ENCODE assay signal across 8 cellular contexts in genomic region chr13:76879211-76879875, GRCh38. TPM values are rescaled to one million over a fixed set of nuclear protein-coding genes. Genes with fewer than 3 reads are reported as not detected.
DNase-seq lines count a peak whose midpoint lies in the region; ATAC-seq and TF ChIP-seq lines count a peak whose summit lies in the region.

No MANE protein-coding gene starts in this region.

- H3K4me1 ChIP-seq in gastroesophageal sphincter (peaks cover 0 to 56% (median 0%) of the 10 kb centered on the region in 3 donors), gastrocnemius medialis (peaks cover 0 to 8% of the 10 kb centered on the region in 2 donors)

- peak; percentile 93 for ATAC-seq in gastroesophageal sphincter
- peak; percentile 84 to 88 for ATAC-seq in gastrocnemius medialis

- in situ Hi-C loops in gastrocnemius medialis (cut with MboI; ENCODE audit: low sequenced_read_pairs in 4 of 4): no loop called here

- no peak for TF ChIP-seq EP300 in gastroesophageal sphincter (IDR thresholded peaks at IDR 0.05)

- peak overlapping the region; percentile 9 for H3K4me3 ChIP-seq in NB4 (ENCODE audit: low read depth, low read length)
- no peak overlapping the region for H3K4me3 ChIP-seq in gastroesophageal sphincter
- H3K4me3 ChIP-seq in gastrocnemius medialis: no peak overlapping the region

- intact Hi-C loops in gastrocnemius medialis (cut with DNase I; ENCODE audit: low total_unique reads): no loop called here

- 29 to 51% methylated on average over 8 of the region's 8 CpGs for WGBS in gastroesophageal sphincter (ENCODE audit: low coverage in 1 of 2), 2 donors

- H3K27ac ChIP-seq in gastroesophageal sphincter (peak overlapping the region; percentile 47 to 71 (median 64)), gastrocnemius medialis (peak overlapping the region; percentile 45 to 71 (median 61))

- no peak for TF ChIP-seq CTCF in NB4 (IDR thresholded peaks at IDR 0.05; ENCODE audit: low read depth, low read length)
- no peak for TF ChIP-seq CTCF in gastroesophageal sphincter (IDR thresholded peaks at IDR 0.05)
- TF ChIP-seq CTCF in gastrocnemius medialis (IDR thresholded peaks at IDR 0.05 in 4 of 5, conservative IDR thresholded peaks at IDR 0.05 in 1 of 5): no peak

- H3K9me3 ChIP-seq in gastroesophageal sphincter (no peaks in the 10 kb centered on the region), gastrocnemius medialis (no peaks in the 10 kb centered on the region)

- DNase-seq in GDM1 (lab: John Stamatoyannopoulos, UW) (peak; percentile 78), HCEC 1CT (peak; percentile 91), NB4 (ENCODE audit: low read depth) (peak; percentile 97), gastrocnemius medialis (peak; percentile 48 to 65), NCI-H82 treated with DMSO at 0.1 percent for 48 hours (lab: John Stamatoyannopoulos, UW; ENCODE audit: unreplicated experiment) (no peak), NCI-H524 (lab: John Stamatoyannopoulos, UW) (no peak)
- DNase-seq in activated T-cell treated with anti-CD3 and anti-CD28 coated beads, Interleukin-2, amount 50 U/mL, for 1 hour: peak; percentile 66

- H3K36me3 ChIP-seq in gastroesophageal sphincter (no peaks in the 10 kb centered on the region), gastrocnemius medialis (no peaks in the 10 kb centered on the region)

- no peak for TF ChIP-seq POLR2A in NB4 (IDR thresholded peaks at IDR 0.05; ENCODE audit: extremely low read depth, insufficient read length)
- TF ChIP-seq POLR2A in gastroesophageal sphincter (IDR thresholded peaks at IDR 0.05): peak; percentile 16 to 18
- TF ChIP-seq POLR2A in gastrocnemius medialis (IDR thresholded peaks at IDR 0.05): peak in 1 of 2 donors; percentile 36

- H3K27me3 ChIP-seq in gastroesophageal sphincter (no peaks in the 10 kb centered on the region), gastrocnemius medialis (peaks cover 0 to 36% (median 23%) of the 10 kb centered on the region in 3 donors)

RNA-seq across cellular contexts. Expression of gene KCTD12, which starts 6.9 kb away (rescaled TPM):
- total RNA-seq in gastroesophageal sphincter (100 to 1,000 TPM in 3 of 4 donors, 10 to 100 TPM in 1; 88.9 to 192 (median 128) TPM), gastrocnemius medialis (10 to 100 TPM; 17.3 to 35.9 (median 27.1) TPM)

Comparison
In these comparisons a context has a peak if more than half of its experiments do, and no peak if none do; other contexts are left out.
1. DNase-seq: peak in GDM1 (single experiment), HCEC 1CT (single experiment), NB4 (single experiment), activated T-cell treated with anti-CD3 and anti-CD28 coated beads, Interleukin-2, amount 50 U/mL, for 1 hour (single experiment) and gastrocnemius medialis (2 of 2); none in NCI-H82 treated with DMSO at 0.1 percent for 48 hours (single experiment) and NCI-H524 (0 of 2).